ENCODE assay signal across 12 cellular contexts in genomic region chr6:45483021-45483420, GRCh38.
A peak's percentile ranks its signal among the peaks of the same experiment; 100 is the strongest.
DNase-seq lines count a peak whose midpoint lies in the region; ATAC-seq and TF ChIP-seq lines count a peak whose summit lies in the region.
"Had no signal": no experiment of that assay in that cellular context is flagged by ENCODE, and none has a peak within 500 bp of the region (broad histone marks: within the 10 kb centered on the region; RNA-seq: fewer than 3 reads in every experiment).

No MANE protein-coding gene starts in this region.

- H3K36me3 ChIP-seq in SK-N-SH (replicated peaks in 1 of 2; ENCODE audit: control insufficient read depth in 1 of 2, insufficient read depth in 2 of 2, low read length in 1 of 2) (no peaks in the 10 kb centered on the region), gastrocnemius medialis (no peaks in the 10 kb centered on the region)
- H3K36me3 ChIP-seq: cardiac muscle cell had no signal

- H3K4me1 ChIP-seq in SK-N-SH (ENCODE audit: control insufficient read depth in 1 of 2, insufficient read depth in 2 of 2, low read depth in 1 of 2, low read length in 1 of 2) = peaks cover 0 to 38% of the 10 kb centered on the region in 2 experiments; a peak in 3 of 4 replicates
- H3K4me1 ChIP-seq in gastrocnemius medialis = peaks cover 24 to 36% of the 10 kb centered on the region in 2 donors

- ATAC-seq in gastrocnemius medialis (peak; percentile 83 to 88), GM18861 (IDR thresholded peaks at IDR 0.05; ENCODE audit: unreplicated experiment) (no peak)
- ATAC-seq in CD4-positive, alpha-beta T cell (ENCODE audit: poor library complexity) = no peak

- no peak overlapping the region for H3K4me3 Mint-ChIP-seq in CD4-positive, alpha-beta T cell

- H3K36me3 Mint-ChIP-seq in CD4-positive, alpha-beta T cell (ENCODE audit: low read depth) = no peaks in the 10 kb centered on the region

- TF ChIP-seq RAD21 in SK-N-SH (IDR thresholded peaks at IDR 0.05; ENCODE audit: low read length) = no peak

- no peak; a peak in 1 of 4 replicates for TF ChIP-seq EP300 in SK-N-SH (IDR thresholded peaks at IDR 0.05; ENCODE audit: borderline replicate concordance in 1 of 2, low read depth in 1 of 2, low read length in 1 of 2)

- no peak overlapping the region for H3K27ac Mint-ChIP-seq in CD4-positive, alpha-beta T cell

- H3K9me3 ChIP-seq in SK-N-SH (no peaks in the 10 kb centered on the region), gastrocnemius medialis (no peaks in the 10 kb centered on the region)
- H3K9me3 ChIP-seq in CD4-positive, alpha-beta T cell (ENCODE audit: control insufficient read depth, low read length) = no peaks in the 10 kb centered on the region

- H3K9me2 ChIP-seq in SK-N-SH = no peaks in the 10 kb centered on the region

- peaks cover 4% of the 10 kb centered on the region; the same call in 1 of the 2 replicates for H3K79me2 ChIP-seq in SK-N-SH (ENCODE audit: insufficient read depth)

- TF ChIP-seq POLR2A in gastrocnemius medialis (IDR thresholded peaks at IDR 0.05) = no peak

- H3K4me1 Mint-ChIP-seq in CD4-positive, alpha-beta T cell (ENCODE audit: low read depth) = peaks cover 35% of the 10 kb centered on the region

- DNase-seq in GM03348 (ENCODE audit: low spot score) (peak; percentile 69), SK-N-SH (no peak), fibroblast of mammary gland (ENCODE audit: low read depth) (peak; percentile 99), gastrocnemius medialis (peak in 1 of 2 donors; percentile 9), Ammon's horn (ENCODE audit: low spot score) (no peak), ureter (ENCODE audit: low spot score) (no peak)
- no peak for DNase-seq in CD4-positive, alpha-beta T cell
- DNase-seq: activated CD4-positive, alpha-beta T cell treated with anti-CD3 and anti-CD28 coated beads for 4 hours; KG1; NCI-H2029 had no signal

- no peak overlapping the region for H3K4me3 ChIP-seq in SK-N-SH (ENCODE audit: low read depth in 2 of 2, low read length in 1 of 2)
- no peak overlapping the region for H3K4me3 ChIP-seq in fibroblast of mammary gland (ENCODE audit: control insufficient read depth, low read depth, low read length)
- H3K4me3 ChIP-seq in gastrocnemius medialis = no peak overlapping the region
- H3K4me3 ChIP-seq: cardiac muscle cell had no signal

- H4K20me1 ChIP-seq in SK-N-SH (ENCODE audit: insufficient read depth) = no peaks in the 10 kb centered on the region

- in situ Hi-C loops in gastrocnemius medialis (cut with MboI; ENCODE audit: low sequenced_read_pairs in 4 of 4) = no loop called here

- H2AFZ ChIP-seq in SK-N-SH (ENCODE audit: low read depth) = no peak overlapping the region

- no peak for TF ChIP-seq CTCF in SK-N-SH (IDR thresholded peaks at IDR 0.05)
- no peak for TF ChIP-seq CTCF in fibroblast of mammary gland (conservative IDR thresholded peaks at IDR 0.05; ENCODE audit: control insufficient read depth, insufficient read depth, low read depth, low read length)
- no peak for TF ChIP-seq CTCF in gastrocnemius medialis (IDR thresholded peaks at IDR 0.05 in 4 of 5, conservative IDR thresholded peaks at IDR 0.05 in 1 of 5)
- no peak for TF ChIP-seq CTCF in CD4-positive, alpha-beta T cell (IDR thresholded peaks at IDR 0.05)

- H3K9me3 Mint-ChIP-seq in CD4-positive, alpha-beta T cell = no peaks in the 10 kb centered on the region

- peaks cover 15% of the 10 kb centered on the region for H3F3A ChIP-seq in SK-N-SH (replicated peaks; ENCODE audit: insufficient read depth)

- CTCF ChIA-PET in SK-N-SH (lab: Yijun Ruan, JAX) = interaction anchor here (1.3 to 1.6 kb wide), 2 partner anchors 18 to 827 kb away, joined by 3 to 6 read pairs; no protein-coding TSS in a partner anchor
- CTCF ChIA-PET in CD4-positive, alpha-beta T cell (lab: Charles Lee) = no interaction called here

- 5% methylated on average over 3 of the region's 3 CpGs for WGBS in SK-N-SH (ENCODE audit: low lambda C conversion rate)

- H3K4me2 ChIP-seq in SK-N-SH = peak overlapping the region; percentile 51; the same call in 1 of the 2 replicates

- intact Hi-C loops in gastrocnemius medialis (cut with DNase I; ENCODE audit: low total_unique reads) = loop anchor here (10.0 kb wide), 1 partner anchor 92 kb away; no protein-coding TSS in a partner anchor
- intact Hi-C loops in CD4-positive, alpha-beta T cell (cut with DNase I, micrococcal nuclease) = no loop called here

- H3K27me3 ChIP-seq in SK-N-SH (ENCODE audit: insufficient read depth) = no peaks in the 10 kb centered on the region
- H3K27me3 ChIP-seq in gastrocnemius medialis = no peaks in the 10 kb centered on the region
- H3K27me3 ChIP-seq in CD4-positive, alpha-beta T cell (ENCODE audit: control insufficient read depth, insufficient read depth, low read length) = no peaks in the 10 kb centered on the region
- H3K27me3 ChIP-seq: cardiac muscle cell had no signal

- POLR2A ChIA-PET in SK-N-SH (lab: Yijun Ruan, JAX) = interaction anchor here (0.6 kb wide), 1 partner anchor 8 kb away, joined by 3 read pairs; no protein-coding TSS in a partner anchor
- POLR2A ChIA-PET in CD4-positive, alpha-beta T cell (lab: Charles Lee) = no interaction called here

- peak overlapping the region; percentile 15; the same call in 1 of the 2 replicates for H3K9ac ChIP-seq in SK-N-SH

- no peaks in the 10 kb centered on the region for H3K27me3 Mint-ChIP-seq in CD4-positive, alpha-beta T cell

- H3K27ac ChIP-seq in SK-N-SH (ENCODE audit: low read depth in 2 of 2, low read length in 1 of 2) (peak overlapping the region in 1 of 2 experiments; percentile 92; a peak in 3 of 4 replicates), gastrocnemius medialis (peak overlapping the region; percentile 27 to 53 (median 50))
- no peak overlapping the region for H3K27ac ChIP-seq in CD4-positive, alpha-beta T cell (ENCODE audit: low read depth, low read length)
- H3K27ac ChIP-seq: cardiac muscle cell had no signal

TF ChIP-seq in SK-N-SH, 30 proteins besides CTCF, POLR2A, EP300 and RAD21 (continues in another document):
- TF ChIP-seq POLR2AphosphoS5 (IDR thresholded peaks at IDR 0.05; ENCODE audit: low read depth, low read length) = peak; percentile 55; the same call in 1 of the 2 replicates
- no peak for TF ChIP-seq GATA2 (CRISPR knock-in tag; IDR thresholded peaks at IDR 0.05)
- peak; percentile 75; the same call in 1 of the 2 replicates for TF ChIP-seq MEF2A (IDR thresholded peaks at IDR 0.05; ENCODE audit: borderline replicate concordance, low read depth)
- no peak for TF ChIP-seq EZH2phosphoT487 (IDR thresholded peaks at IDR 0.05; ENCODE audit: borderline replicate concordance, low read depth)
- no peak for TF ChIP-seq USF1 (IDR thresholded peaks at IDR 0.05; ENCODE audit: borderline replicate concordance, low read depth)
- TF ChIP-seq TEAD4 (IDR thresholded peaks at IDR 0.05; ENCODE audit: borderline replicate concordance, insufficient read depth) = 0 out of 2 replicates have a peak, but pooled peaks have one; percentile 25
- TF ChIP-seq GABPA (IDR thresholded peaks at IDR 0.05; ENCODE audit: low read depth) = no peak
- TF ChIP-seq NRF1 (IDR thresholded peaks at IDR 0.05; ENCODE audit: low read depth, low read length) = no peak
- TF ChIP-seq YY1 (IDR thresholded peaks at IDR 0.05; ENCODE audit: low read depth) = no peak
- TF ChIP-seq TAF1 (IDR thresholded peaks at IDR 0.05; ENCODE audit: borderline replicate concordance, low read depth, low read length) = no peak
- peak; percentile 79 for TF ChIP-seq PBX3 (IDR thresholded peaks at IDR 0.05)
- TF ChIP-seq TCF12 (IDR thresholded peaks at IDR 0.05) = peak; percentile 58; the same call in 1 of the 2 replicates
- TF ChIP-seq RXRA (IDR thresholded peaks at IDR 0.05; ENCODE audit: borderline replicate concordance, low read depth) = peak; percentile 21; the same call in 1 of the 2 replicates
- TF ChIP-seq USF2 (IDR thresholded peaks at IDR 0.05; ENCODE audit: borderline replicate concordance, low read depth, low read length) = no peak
- TF ChIP-seq IRF3 (IDR thresholded peaks at IDR 0.05; ENCODE audit: low read depth, low read length) = no peak
- TF ChIP-seq NFIC (IDR thresholded peaks at IDR 0.05; ENCODE audit: borderline replicate concordance) = peak; percentile 20; the same call in 1 of the 2 replicates
- no peak for TF ChIP-seq CHD2 (IDR thresholded peaks at IDR 0.05; ENCODE audit: low read length, partially characterized antibody)
- no peak for TF ChIP-seq SIN3A (IDR thresholded peaks at IDR 0.05; ENCODE audit: borderline replicate concordance, low read depth, low read length)

Comparison
In these comparisons a context has a peak if more than half of its experiments do, and no peak if none do; other contexts are left out.
1. DNase-seq: peak in GM03348 (single experiment) and fibroblast of mammary gland (single experiment); none in SK-N-SH (single experiment), CD4-positive, alpha-beta T cell (0 of 10), Ammon's horn (single experiment) and ureter (single experiment).
2. ATAC-seq: peak in gastrocnemius medialis (2 of 2); none in CD4-positive, alpha-beta T cell (single experiment) and GM18861 (single experiment).